ENCODE assay signal across 8 cellular contexts in genomic region chr16:70289229-70290098, GRCh38.
DNase-seq lines count a peak whose midpoint lies in the region; ATAC-seq and TF ChIP-seq lines count a peak whose summit lies in the region.

AARS1 (minus strand) TSS chr16:70289506; CDS start chr16:70282763, 6,743 bp downstream.

- peak; percentile 98 for ATAC-seq in GM19025 (IDR thresholded peaks at IDR 0.05; ENCODE audit: low read depth, unreplicated experiment)
- ATAC-seq in HG03342 (IDR thresholded peaks at IDR 0.05; ENCODE audit: unreplicated experiment): peak; percentile 95
- ATAC-seq in activated CD4-positive, CD25-positive, alpha-beta regulatory T cell treated with anti-CD3 and anti-CD28 coated beads, Interleukin-2, amount 50 U/mL, for 24 hours: peak; percentile 99

- DNase-seq in AG09309 (ENCODE audit: low read depth) (peak; percentile 100), NCI-H446 (lab: John Stamatoyannopoulos, UW) (peak; percentile 95 to 98), cerebellar cortex (ENCODE audit: low spot score) (peak; percentile 99), islet precursor cell (peak; percentile 99)
- DNase-seq in stimulated activated CD4-positive, alpha-beta T cell treated with anti-CD3 and anti-CD28 coated beads, Interleukin-12 subunit alpha, Interleukin-12 subunit beta, amount 100 ng/mL, for 48 hours (ENCODE audit: low read depth in 2 of 3, low spot score in 1 of 3): peak; percentile 91 to 96 (median 94)

- H3K4me3 ChIP-seq in AG09309 (ENCODE audit: control insufficient read depth, low read depth, low read length): peak within 1 kb of the TSS; percentile 83

- TF ChIP-seq CTCF in AG09309 (IDR thresholded peaks at IDR 0.05; ENCODE audit: control insufficient read depth, insufficient read depth, low read depth, low read length, missing control alignments): no peak

Comparison
In these comparisons a context has a peak if more than half of its experiments do, and no peak if none do; other contexts are left out.
1. Peak in every context shown above with its lines: DNase-seq, ATAC-seq and H3K4me3 ChIP-seq.